In genomic region chr4:7334521-7335275, GRCh38 we compare ENCODE assay signal across 27 cellular contexts.
DNase-seq lines count a peak whose midpoint lies in the region; ATAC-seq and TF ChIP-seq lines count a peak whose summit lies in the region.
"Had no signal": no experiment of that assay in that cellular context is flagged by ENCODE, and none has a peak within 500 bp of the region (broad histone marks: within the 10 kb centered on the region; RNA-seq: fewer than 3 reads in every experiment).

No MANE protein-coding gene starts in this region.

- H3K36me3 ChIP-seq in breast epithelium (no peaks in the 10 kb centered on the region), esophagus squamous epithelium (no peaks in the 10 kb centered on the region), endodermal cell (ENCODE audit: control insufficient read depth, insufficient read depth, low read length) (no peaks in the 10 kb centered on the region)
- H3K36me3 ChIP-seq: esophagus muscularis mucosa, right lobe of liver had no signal

- H3K27ac ChIP-seq in breast epithelium (peak overlapping the region; percentile 9 to 57), esophagus squamous epithelium (peak overlapping the region in 3 of 4 donors; percentile 12 to 52 (median 14)), endodermal cell (ENCODE audit: low read depth, low read length) (no peak overlapping the region)
- H3K27ac ChIP-seq: coronary artery, esophagus muscularis mucosa, right lobe of liver had no signal

- no peak for ATAC-seq in HG03432 (IDR thresholded peaks at IDR 0.05; ENCODE audit: unreplicated experiment)
- ATAC-seq: activated T-helper 17 cell treated with anti-CD3 and anti-CD28 coated beads, Interleukin-2, amount 50 U/mL, for 72 hours; effector memory CD8-positive, alpha-beta T cell; right lobe of liver had no signal

- POLR2A ChIA-PET in MCF 10A (lab: Yijun Ruan, JAX), result no interaction called here

- no peak for TF ChIP-seq CTCF in breast epithelium (IDR thresholded peaks at IDR 0.05)
- no peak for TF ChIP-seq CTCF in MCF 10A (IDR thresholded peaks at IDR 0.05; ENCODE audit: unreplicated experiment)
- no peak for TF ChIP-seq CTCF in esophagus squamous epithelium (IDR thresholded peaks at IDR 0.05)
- TF ChIP-seq CTCF in neural crest cell (conservative IDR thresholded peaks at IDR 0.05), result no peak
- no peak for TF ChIP-seq CTCF in endodermal cell (conservative IDR thresholded peaks at IDR 0.05)

- H3K4me3 ChIP-seq in breast epithelium (no peak overlapping the region), esophagus squamous epithelium (no peak overlapping the region), endodermal cell (ENCODE audit: low read length) (no peak overlapping the region)
- H3K4me3 ChIP-seq: coronary artery, esophagus muscularis mucosa, right lobe of liver had no signal

- no peaks in the 10 kb centered on the region for H3K36me3 Mint-ChIP-seq in MCF 10A (ENCODE audit: insufficient read depth, unreplicated experiment)
- no peaks in the 10 kb centered on the region for H3K36me3 Mint-ChIP-seq in neural crest cell (ENCODE audit: low read depth)
- no peaks in the 10 kb centered on the region for H3K36me3 Mint-ChIP-seq in endodermal cell (ENCODE audit: low read depth)

- intact Hi-C loops in breast epithelium (cut with DNase I; ENCODE audit: low total_unique reads) (no loop called here), MCF 10A (cut with micrococcal nuclease) (no loop called here), esophagus squamous epithelium (cut with DNase I) (no loop called here)

- no peaks in the 10 kb centered on the region for H3K27me3 Mint-ChIP-seq in MCF 10A (ENCODE audit: insufficient read depth, unreplicated experiment)
- peaks cover 3% of the 10 kb centered on the region for H3K27me3 Mint-ChIP-seq in neural crest cell (ENCODE audit: low read depth)
- peaks cover 52% of the 10 kb centered on the region for H3K27me3 Mint-ChIP-seq in endodermal cell (ENCODE audit: insufficient read depth)

- CTCF ChIA-PET in MCF 10A (lab: Yijun Ruan, JAX), result interaction anchor here (0.6 to 1.7 kb wide), 10 partner anchors 11 to 496 kb away, joined by 3 to 11 read pairs (median 4); partner anchors contain the start of gene SORCS2

- 65 to 73% methylated on average over 16 to 17 of the region's 17 CpGs for WGBS in esophagus squamous epithelium, 2 donors
- WGBS in endodermal cell (ENCODE audit: insufficient coverage in 1 of 2, insufficient read length in 1 of 2), 2 experiments, result 92 to 94% methylated on average over 11 to 17 of the region's 17 CpGs

- no peaks in the 10 kb centered on the region for H3K4me1 ChIP-seq in breast epithelium
- H3K4me1 ChIP-seq in esophagus squamous epithelium, result peaks cover 8 to 26% (median 13%) of the 10 kb centered on the region in 3 donors
- no peaks in the 10 kb centered on the region for H3K4me1 ChIP-seq in endodermal cell (ENCODE audit: control insufficient read depth, insufficient read depth, low read length)

- peaks cover 6% of the 10 kb centered on the region for H3K4me1 Mint-ChIP-seq in MCF 10A (ENCODE audit: insufficient read depth, unreplicated experiment)
- H3K4me1 Mint-ChIP-seq in neural crest cell, result peaks cover 12% of the 10 kb centered on the region
- no peaks in the 10 kb centered on the region for H3K4me1 Mint-ChIP-seq in endodermal cell
- H3K4me1 Mint-ChIP-seq: activated T-helper 17 cell treated with anti-CD3 and anti-CD28 coated beads, Interleukin-2, amount 50 U/mL, for 72 hours had no signal

- H3K9me3 ChIP-seq in breast epithelium (peaks cover 0 to 2% of the 10 kb centered on the region in 2 donors), esophagus squamous epithelium (no peaks in the 10 kb centered on the region), endodermal cell (ENCODE audit: control insufficient read depth, low read length) (no peaks in the 10 kb centered on the region)
- H3K9me3 ChIP-seq: right lobe of liver had no signal

- H3K4me3 Mint-ChIP-seq in MCF 10A (ENCODE audit: unreplicated experiment) (no peak overlapping the region), neural crest cell (no peak overlapping the region), endodermal cell (no peak overlapping the region)
- H3K4me3 Mint-ChIP-seq: activated T-helper 17 cell treated with anti-CD3 and anti-CD28 coated beads, Interleukin-2, amount 50 U/mL, for 72 hours; CD4-positive, alpha-beta T cell; effector memory CD8-positive, alpha-beta T cell; HFFc6; WTC11 had no signal

- no TSS peak for BruUV-seq in MCF 10A (replicated peaks; lab: Mats Ljungman, UMichigan)

- H3K9ac ChIP-seq in endodermal cell (ENCODE audit: extremely low read depth, low read length, poor library complexity, severe bottlenecking), result no peak overlapping the region

- no peak for DNase-seq in breast epithelium (ENCODE audit: low spot score in 2 of 2)
- DNase-seq in MCF 10A (ENCODE audit: unreplicated experiment), result no peak
- DNase-seq in esophagus squamous epithelium (lab: John Stamatoyannopoulos, UW), result no peak
- no peak for DNase-seq in neural crest cell (ENCODE audit: low read depth, low spot score)
- DNase-seq in SKM-1 treated with dmso at 0.1 percent for 144 hours (lab: John Stamatoyannopoulos, UW; ENCODE audit: unreplicated experiment), result no peak
- no peak for DNase-seq in endodermal cell
- no peak for DNase-seq in NCI-H1105 treated with DMSO at 0.1 percent for 48 hours (lab: John Stamatoyannopoulos, UW)
- DNase-seq: activated CD4-positive, alpha-beta T cell treated with anti-CD3 and anti-CD28 coated beads, Interleukin-2, amount 50 U/mL, for 48 hours; activated CD8-positive, alpha-beta memory T cell treated with anti-CD3 and anti-CD28 coated beads, Interleukin-2, amount 50 U/mL, for 4 hours; activated naive CD4-positive, alpha-beta T cell treated with anti-CD3 and anti-CD28 coated beads, Interleukin-2, amount 50 U/mL, for 16 hours; amniotic stem cell; CD4-positive, alpha-beta T cell; effector memory CD8-positive, alpha-beta T cell; HFFc6; hippocampal formation; left ventricle myocardium superior; MV-4-11; NCI-H510A treated with DMSO at 0.1 percent for 48 hours; SHP77 treated with DMSO at 0.1 percent for 48 hours; stimulated activated naive CD4-positive, alpha-beta T cell had no signal

- TF ChIP-seq POLR2A in breast epithelium (IDR thresholded peaks at IDR 0.05), result no peak
- no peak for TF ChIP-seq POLR2A in esophagus squamous epithelium (IDR thresholded peaks at IDR 0.05)

- peaks cover 8% of the 10 kb centered on the region for H3K9me3 Mint-ChIP-seq in MCF 10A (ENCODE audit: unreplicated experiment)
- H3K9me3 Mint-ChIP-seq in neural crest cell, result peaks cover 3% of the 10 kb centered on the region
- H3K9me3 Mint-ChIP-seq in endodermal cell, result no peaks in the 10 kb centered on the region
- H3K9me3 Mint-ChIP-seq: activated T-helper 17 cell treated with anti-CD3 and anti-CD28 coated beads, Interleukin-2, amount 50 U/mL, for 72 hours; CD4-positive, alpha-beta T cell; effector memory CD8-positive, alpha-beta T cell had no signal

- no peaks in the 10 kb centered on the region for H3K27me3 ChIP-seq in breast epithelium
- H3K27me3 ChIP-seq in esophagus squamous epithelium, result peaks cover 0 to 12% (median 0%) of the 10 kb centered on the region in 4 donors
- peaks cover 25% of the 10 kb centered on the region for H3K27me3 ChIP-seq in endodermal cell (ENCODE audit: control insufficient read depth, insufficient read depth, low read length, poor library complexity, severe bottlenecking)
- H3K27me3 ChIP-seq: esophagus muscularis mucosa, right lobe of liver had no signal

- no peak overlapping the region for H3K27ac Mint-ChIP-seq in MCF 10A (ENCODE audit: low read depth, unreplicated experiment)
- peak overlapping the region; percentile 63 for H3K27ac Mint-ChIP-seq in neural crest cell (ENCODE audit: unreplicated experiment)
- no peak overlapping the region for H3K27ac Mint-ChIP-seq in endodermal cell
- H3K27ac Mint-ChIP-seq: activated T-helper 17 cell treated with anti-CD3 and anti-CD28 coated beads, Interleukin-2, amount 50 U/mL, for 72 hours; CD4-positive, alpha-beta T cell; effector memory CD8-positive, alpha-beta T cell; HFFc6; progenitor cell of endocrine pancreas; WTC11 had no signal
